Comparison of ENCODE assay signal across 10 cellular contexts in genomic region chr14:105059035-105059916, GRCh38. TPM values are rescaled to one million over a fixed set of nuclear protein-coding genes. Genes with fewer than 3 reads are reported as not detected.
DNase-seq lines count a peak whose midpoint lies in the region; ATAC-seq and TF ChIP-seq lines count a peak whose summit lies in the region.
"Had no signal": no experiment of that assay in that cellular context is flagged by ENCODE, and none has a peak within 500 bp of the region (broad histone marks: within the 10 kb centered on the region; RNA-seq: fewer than 3 reads in every experiment).

No MANE protein-coding gene starts in this region.

- no peak overlapping the region for H3K4ac ChIP-seq in mesenchymal stem cell (ENCODE audit: low read depth in 1 of 2, low read length in 2 of 2)

- H3K4me2 ChIP-seq in mesenchymal stem cell (ENCODE audit: low read length, poor library complexity, severe bottlenecking): no peak overlapping the region

- no peak overlapping the region for H2AFZ ChIP-seq in mesenchymal stem cell (ENCODE audit: low read depth, low read length)
- H2AFZ ChIP-seq: GM23248 had no signal

- TF ChIP-seq CTCF in BE2C (IDR thresholded peaks at IDR 0.05; ENCODE audit: low read depth, low read length): no peak

- no peaks in the 10 kb centered on the region for H3K27me3 Mint-ChIP-seq in activated naive CD8-positive, alpha-beta T cell treated with anti-CD3 and anti-CD28 coated beads for 36 hours

- H3K9me3 Mint-ChIP-seq in activated naive CD8-positive, alpha-beta T cell treated with anti-CD3 and anti-CD28 coated beads for 36 hours: no peaks in the 10 kb centered on the region

- peaks cover 55% of the 10 kb centered on the region for H3K4me1 Mint-ChIP-seq in activated naive CD8-positive, alpha-beta T cell treated with anti-CD3 and anti-CD28 coated beads for 36 hours

- no peak overlapping the region for H3K14ac ChIP-seq in mesenchymal stem cell (ENCODE audit: low read length in 2 of 2)

- H2BK5ac ChIP-seq in mesenchymal stem cell (ENCODE audit: low read depth, low read length, poor library complexity, severe bottlenecking): no peak overlapping the region

- H2BK12ac ChIP-seq in mesenchymal stem cell (ENCODE audit: low read length in 2 of 2): no peak overlapping the region

- H4K8ac ChIP-seq in mesenchymal stem cell (ENCODE audit: low read length): no peak overlapping the region

- H3K18ac ChIP-seq in mesenchymal stem cell (ENCODE audit: low read depth in 1 of 2, low read length in 2 of 2): no peak overlapping the region

- H3K79me1 ChIP-seq in mesenchymal stem cell (replicated peaks; ENCODE audit: low read length, poor library complexity, severe bottlenecking): no peaks in the 10 kb centered on the region

- H3K9ac ChIP-seq in mesenchymal stem cell (ENCODE audit: low read length): no peak overlapping the region
- H3K9ac ChIP-seq: GM23248 had no signal

- H4K91ac ChIP-seq in mesenchymal stem cell (ENCODE audit: low read length): no peak overlapping the region

- H2BK120ac ChIP-seq in mesenchymal stem cell (ENCODE audit: low read depth, low read length): no peak overlapping the region

- WGBS in mesenchymal stem cell: 83% methylated on average over 19 of the region's 22 CpGs

- peak overlapping the region; percentile 34 for H2BK15ac ChIP-seq in mesenchymal stem cell (ENCODE audit: low read depth, poor library complexity, severe bottlenecking)

- peaks cover 12 to 48% of the 10 kb centered on the region in 2 experiments for H3K27me3 ChIP-seq in mesenchymal stem cell (ENCODE audit: control insufficient read depth in 1 of 2, insufficient read depth in 1 of 2, low read length in 2 of 2)
- no peaks in the 10 kb centered on the region for H3K27me3 ChIP-seq in BE2C

- peaks cover 21% of the 10 kb centered on the region for H3K36me3 Mint-ChIP-seq in activated naive CD8-positive, alpha-beta T cell treated with anti-CD3 and anti-CD28 coated beads for 36 hours

- no peaks in the 10 kb centered on the region for H3K9me3 ChIP-seq in mesenchymal stem cell (ENCODE audit: control insufficient read depth, low read length)
- no peaks in the 10 kb centered on the region for H3K9me3 ChIP-seq in BE2C

- H3K4me1 ChIP-seq in mesenchymal stem cell (ENCODE audit: control insufficient read depth, insufficient read depth, low read depth, low read length): peaks cover 10% of the 10 kb centered on the region
- peaks cover 7% of the 10 kb centered on the region for H3K4me1 ChIP-seq in BE2C

- H2AK5ac ChIP-seq in mesenchymal stem cell (ENCODE audit: low read length, severe bottlenecking): no peak overlapping the region

- H3K23ac ChIP-seq in mesenchymal stem cell (ENCODE audit: low read length in 2 of 2): no peak overlapping the region

- peak overlapping the region; percentile 52 for H3K4me3 Mint-ChIP-seq in activated naive CD8-positive, alpha-beta T cell treated with anti-CD3 and anti-CD28 coated beads for 36 hours

- no peaks in the 10 kb centered on the region for H3K36me3 ChIP-seq in mesenchymal stem cell (ENCODE audit: control insufficient read depth in 1 of 2, insufficient read depth in 2 of 2, low read depth in 1 of 2, low read length in 2 of 2)
- no peaks in the 10 kb centered on the region for H3K36me3 ChIP-seq in BE2C

- no peak for ATAC-seq in GM19397 (IDR thresholded peaks at IDR 0.05; ENCODE audit: unreplicated experiment)

- peak overlapping the region; percentile 90 for H3K27ac Mint-ChIP-seq in activated naive CD8-positive, alpha-beta T cell treated with anti-CD3 and anti-CD28 coated beads for 36 hours

- DNase-seq in stimulated activated CD4-positive, alpha-beta T cell treated with anti-CD3 and anti-CD28 coated beads, Interleukin-12 subunit alpha, Interleukin-12 subunit beta, amount 100 ng/mL, for 4 hours: peak; percentile 49
- no peak for DNase-seq in stimulated activated CD4-positive, alpha-beta T cell treated with anti-CD3 and anti-CD28 coated beads, Interleukin-2, amount 100 ng/mL, for 48 hours
- DNase-seq in activated naive CD8-positive, alpha-beta T cell treated with anti-CD3 and anti-CD28 coated beads for 36 hours: peak; percentile 76
- DNase-seq in mesenchymal stem cell: no peak
- no peak for DNase-seq in RKO (ENCODE audit: low spot score)
- no peak for DNase-seq in BE2C
- no peak for DNase-seq in amniotic stem cell (lab: John Stamatoyannopoulos, UW)
- DNase-seq: GM23248 had no signal

- H3K27ac ChIP-seq in mesenchymal stem cell (ENCODE audit: low read length, poor library complexity, severe bottlenecking): no peak overlapping the region
- H3K27ac ChIP-seq: GM23248 had no signal

- no peak overlapping the region for H3K4me3 ChIP-seq in mesenchymal stem cell (ENCODE audit: insufficient read depth in 1 of 2, low read depth in 1 of 2, low read length in 2 of 2)
- H3K4me3 ChIP-seq in BE2C (ENCODE audit: low read depth, low read length): no peak overlapping the region
- H3K4me3 ChIP-seq: GM23248 had no signal

RNA-seq across cellular contexts. Expression of gene GPR132, which starts 6.0 kb away (rescaled TPM):
- 10 to 100 TPM; 23.9 to 24.1 TPM for total RNA-seq in activated naive CD8-positive, alpha-beta T cell treated with anti-CD3 and anti-CD28 coated beads for 36 hours
- polyA plus RNA-seq in mesenchymal stem cell (2013, experiment 1 of 2): 0.03 TPM
- 0.01 TPM for polyA plus RNA-seq in mesenchymal stem cell (2013, experiment 2 of 2)
- polyA plus RNA-seq in BE2C (2012; ENCODE audit: insufficient read depth, insufficient read length, low read depth): not detected
- total RNA-seq: GM23248, M059J had no signal
- polyA plus RNA-seq: GM23248 had no signal

RNA-seq across cellular contexts. Expression of gene CDCA4, which starts 38.4 kb away (rescaled TPM):
- 10 to 100 TPM; 89.7 to 89.8 TPM for total RNA-seq in activated naive CD8-positive, alpha-beta T cell treated with anti-CD3 and anti-CD28 coated beads for 36 hours
- 8.8 TPM for polyA plus RNA-seq in mesenchymal stem cell (2013, experiment 1 of 2)
- polyA plus RNA-seq in mesenchymal stem cell (2013, experiment 2 of 2): 8.9 TPM
- polyA plus RNA-seq in BE2C (2012; ENCODE audit: insufficient read depth, insufficient read length, low read depth): 43.2 TPM

Comparison
In these comparisons a context has a peak if more than half of its experiments do, and no peak if none do; other contexts are left out.
1. DNase-seq: peak in stimulated activated CD4-positive, alpha-beta T cell treated with anti-CD3 and anti-CD28 coated beads, Interleukin-12 subunit alpha, Interleukin-12 subunit beta, amount 100 ng/mL, for 4 hours (single experiment) and activated naive CD8-positive, alpha-beta T cell treated with anti-CD3 and anti-CD28 coated beads for 36 hours (single experiment); none in stimulated activated CD4-positive, alpha-beta T cell treated with anti-CD3 and anti-CD28 coated beads, Interleukin-2, amount 100 ng/mL, for 48 hours (0 of 2), mesenchymal stem cell (single experiment), RKO (single experiment), BE2C (single experiment) and amniotic stem cell (single experiment).